In the genomic region with DNA sequence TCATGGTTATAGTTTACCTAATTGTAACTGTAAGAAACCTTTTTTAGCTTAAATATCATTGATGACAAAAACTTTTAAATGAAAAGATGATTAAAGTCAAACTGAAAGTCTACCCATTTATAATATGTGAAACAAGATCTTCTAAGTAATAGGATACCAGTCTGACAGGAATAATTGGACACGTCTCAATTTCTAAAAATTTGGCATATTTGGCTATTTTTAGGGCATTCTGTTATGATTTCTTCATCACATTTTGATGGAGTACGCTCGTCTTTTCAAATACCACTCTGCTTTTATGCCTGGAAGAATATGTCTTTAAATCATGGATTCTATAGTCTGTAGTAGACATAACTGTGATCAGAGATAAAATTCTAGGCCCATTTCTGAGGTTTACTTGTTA, we compare ENCODE assay signal across 9 cellular contexts. TPM values are rescaled to one million over a fixed set of nuclear protein-coding genes. Genes with fewer than 3 reads are reported as not detected.
A peak's percentile ranks its signal among the peaks of the same experiment; 100 is the strongest.
DNase-seq lines count a peak whose midpoint lies in the region; ATAC-seq, FAIRE-seq and TF ChIP-seq lines count a peak whose summit lies in the region.
"Had no signal": no experiment of that assay in that cellular context is flagged by ENCODE, and none has a peak within 500 bp of the region (broad histone marks: within the 10 kb centered on the region; RNA-seq: fewer than 3 reads in every experiment).

No MANE protein-coding gene starts in this region.

- H3K27me3 ChIP-seq in HAP-1 (ENCODE audit: low read depth) (no peaks in the 10 kb centered on the region), astrocyte (ENCODE audit: insufficient read depth, low read length) (no peaks in the 10 kb centered on the region), left lung (no peaks in the 10 kb centered on the region)

- H3K9me3 ChIP-seq in A549 (no peaks in the 10 kb centered on the region), HAP-1 (0 out of 2 replicates have a peak, but pooled peaks cover 6% of the 10 kb centered on the region), astrocyte (ENCODE audit: insufficient read depth, low read depth, low read length) (no peaks in the 10 kb centered on the region), left lung (no peaks in the 10 kb centered on the region)

- 50% methylated on average over 3 of the region's 3 CpGs for WGBS in A549 (ENCODE audit: missing lambda C conversion rate)

- no peaks in the 10 kb centered on the region for H3K27me3 Mint-ChIP-seq in astrocyte (ENCODE audit: low read depth, unreplicated experiment)
- H3K27me3 Mint-ChIP-seq in activated CD4-positive, alpha-beta memory T cell treated with anti-CD3 and anti-CD28 coated beads, Interleukin-2, amount 10 ng/mL, durations not matched to agents 7 days and 5 days, result no peaks in the 10 kb centered on the region
- no peaks in the 10 kb centered on the region for H3K27me3 Mint-ChIP-seq in activated CD4-positive, alpha-beta memory T cell treated with anti-CD3 and anti-CD28 coated beads for 36 hours
- H3K27me3 Mint-ChIP-seq: T-cell had no signal

- no peak for TF ChIP-seq POLR2A in A549 (IDR thresholded peaks at IDR 0.05; ENCODE audit: low read length)

- H3K4me1 Mint-ChIP-seq in astrocyte (ENCODE audit: low read depth, unreplicated experiment), result peaks cover 3% of the 10 kb centered on the region
- H3K4me1 Mint-ChIP-seq in activated CD4-positive, alpha-beta memory T cell treated with anti-CD3 and anti-CD28 coated beads, Interleukin-2, amount 10 ng/mL, durations not matched to agents 7 days and 5 days, result peaks cover 31% of the 10 kb centered on the region
- H3K4me1 Mint-ChIP-seq in activated CD4-positive, alpha-beta memory T cell treated with anti-CD3 and anti-CD28 coated beads for 36 hours (ENCODE audit: low read depth), result peaks cover 29% of the 10 kb centered on the region

- H3K4me3 Mint-ChIP-seq in astrocyte (ENCODE audit: unreplicated experiment), result no peak overlapping the region
- no peak overlapping the region for H3K4me3 Mint-ChIP-seq in activated CD4-positive, alpha-beta memory T cell treated with anti-CD3 and anti-CD28 coated beads, Interleukin-2, amount 10 ng/mL, durations not matched to agents 7 days and 5 days
- no peak overlapping the region for H3K4me3 Mint-ChIP-seq in activated CD4-positive, alpha-beta memory T cell treated with anti-CD3 and anti-CD28 coated beads for 36 hours
- H3K4me3 Mint-ChIP-seq: T-cell had no signal

- POLR2A ChIA-PET in A549 (lab: Yijun Ruan, JAX), result no interaction called here
- POLR2A ChIA-PET in activated CD4-positive, alpha-beta memory T cell treated with anti-CD3 and anti-CD28 coated beads, Interleukin-2, amount 10 ng/mL, durations not matched to agents 7 days and 5 days (lab: Charles Lee), result interaction anchor here (0.8 to 3.2 kb wide), 6 partner anchors 17 to 615 kb away, joined by 3 to 30 read pairs (median 10); a partner anchor contains a TSS
- POLR2A ChIA-PET in activated CD4-positive, alpha-beta memory T cell treated with anti-CD3 and anti-CD28 coated beads for 36 hours (lab: Charles Lee), result no interaction called here

- ATAC-seq in A549 (no peak), left lung (no peak)

- H3K27ac Mint-ChIP-seq in astrocyte (ENCODE audit: unreplicated experiment), result no peak overlapping the region
- no peak overlapping the region for H3K27ac Mint-ChIP-seq in activated CD4-positive, alpha-beta memory T cell treated with anti-CD3 and anti-CD28 coated beads, Interleukin-2, amount 10 ng/mL, durations not matched to agents 7 days and 5 days
- H3K27ac Mint-ChIP-seq in activated CD4-positive, alpha-beta memory T cell treated with anti-CD3 and anti-CD28 coated beads for 36 hours, result no peak overlapping the region

- no peak for FAIRE-seq in A549 (lab: Jason Lieb, UNC)
- FAIRE-seq in astrocyte (lab: Jason Lieb, UNC), result no peak

- H3K4me3 ChIP-seq in A549, result peak overlapping the region; percentile 76
- peak overlapping the region; percentile 75 for H3K4me3 ChIP-seq in HAP-1
- H3K4me3 ChIP-seq in astrocyte (ENCODE audit: insufficient read depth, low read depth, low read length), result peak overlapping the region; percentile 27
- H3K4me3 ChIP-seq in left lung, result peak overlapping the region; percentile 84 to 99

- intact Hi-C loops in left lung (cut with DNase I), result no loop called here
- intact Hi-C loops in posterior cingulate gyrus (cut with DNase I), result loop anchor here (5.0 kb wide), 1 partner anchor 480 kb away; a partner anchor contains a TSS
- intact Hi-C loops in activated CD4-positive, alpha-beta memory T cell treated with anti-CD3 and anti-CD28 coated beads for 36 hours (cut with micrococcal nuclease), result loop anchor here (5.0 to 10.0 kb wide), 2 partner anchors 130 to 358 kb away; no protein-coding TSS in a partner anchor

- no peaks in the 10 kb centered on the region for H3K36me3 Mint-ChIP-seq in astrocyte (ENCODE audit: low read depth, unreplicated experiment)
- peaks cover 4% of the 10 kb centered on the region for H3K36me3 Mint-ChIP-seq in activated CD4-positive, alpha-beta memory T cell treated with anti-CD3 and anti-CD28 coated beads, Interleukin-2, amount 10 ng/mL, durations not matched to agents 7 days and 5 days (ENCODE audit: low read depth)
- H3K36me3 Mint-ChIP-seq in activated CD4-positive, alpha-beta memory T cell treated with anti-CD3 and anti-CD28 coated beads for 36 hours, result peaks cover 2% of the 10 kb centered on the region
- H3K36me3 Mint-ChIP-seq: T-cell had no signal

- no peaks in the 10 kb centered on the region for H3K9me3 Mint-ChIP-seq in astrocyte (ENCODE audit: unreplicated experiment)
- no peaks in the 10 kb centered on the region for H3K9me3 Mint-ChIP-seq in activated CD4-positive, alpha-beta memory T cell treated with anti-CD3 and anti-CD28 coated beads, Interleukin-2, amount 10 ng/mL, durations not matched to agents 7 days and 5 days
- no peaks in the 10 kb centered on the region for H3K9me3 Mint-ChIP-seq in activated CD4-positive, alpha-beta memory T cell treated with anti-CD3 and anti-CD28 coated beads for 36 hours
- H3K9me3 Mint-ChIP-seq: T-cell had no signal

- peaks cover 72% of the 10 kb centered on the region for H3K79me2 ChIP-seq in astrocyte (ENCODE audit: insufficient read depth, low read length)

- peak overlapping the region; percentile 31 for H3K9ac ChIP-seq in astrocyte (ENCODE audit: low read length)

- in situ Hi-C loops in HAP-1 (cut with MboI; ENCODE audit: low sequenced_read_pairs), result no loop called here

- no peak for TF ChIP-seq EP300 in A549 (IDR thresholded peaks at IDR 0.05)

- DNase-seq in A549 (ENCODE audit: low read depth in 1 of 2, low spot score in 1 of 2), result no peak
- DNase-seq in HAP-1 (ENCODE audit: low spot score in 2 of 2), result no peak
- no peak for DNase-seq in astrocyte (ENCODE audit: low read depth)
- no peak for DNase-seq in left lung
- no peak for DNase-seq in KG1 (lab: John Stamatoyannopoulos, UW)
- DNase-seq in posterior cingulate gyrus, result no peak
- no peak for DNase-seq in activated CD4-positive, alpha-beta memory T cell treated with anti-CD3 and anti-CD28 coated beads, Interleukin-2, amount 10 ng/mL, durations not matched to agents 7 days and 5 days
- DNase-seq in activated CD4-positive, alpha-beta memory T cell treated with anti-CD3 and anti-CD28 coated beads for 36 hours, result no peak

- H3K4me1 ChIP-seq in A549 (peaks cover 18% of the 10 kb centered on the region; the same call in 2 of the 3 replicates), HAP-1 (peaks cover 32% of the 10 kb centered on the region), astrocyte (ENCODE audit: insufficient read depth, low read length) (peaks cover 2% of the 10 kb centered on the region), left lung (peaks cover 12 to 20% of the 10 kb centered on the region in 2 donors)

- H3K4me2 ChIP-seq in A549 (peak overlapping the region; percentile 83), astrocyte (ENCODE audit: low read length) (peak overlapping the region; percentile 93)

- peak overlapping the region; percentile 3 to 25; a peak in 1 of 6 replicates for H3K27ac ChIP-seq in A549
- H3K27ac ChIP-seq in astrocyte (ENCODE audit: low read depth, low read length), result no peak overlapping the region
- H3K27ac ChIP-seq in left lung, result no peak overlapping the region

- no peak overlapping the region for H2AFZ ChIP-seq in astrocyte (ENCODE audit: low read depth, low read length)

- TF ChIP-seq RAD21 in A549 (conservative IDR thresholded peaks at IDR 0.05 in 1 of 2, IDR thresholded peaks at IDR 0.05 in 1 of 2), result no peak

- CTCF ChIA-PET in A549 (lab: Yijun Ruan, JAX), result interaction anchor here (1.5 kb wide), 1 partner anchor 531 kb away, joined by 4 read pairs; no protein-coding TSS in a partner anchor
- CTCF ChIA-PET in activated CD4-positive, alpha-beta memory T cell treated with anti-CD3 and anti-CD28 coated beads, Interleukin-2, amount 10 ng/mL, durations not matched to agents 7 days and 5 days (lab: Charles Lee), result interaction anchor here (0.5 to 2.5 kb wide), 4 partner anchors 177 to 1287 kb away, joined by 3 to 9 read pairs (median 4); a partner anchor contains a TSS
- CTCF ChIA-PET in activated CD4-positive, alpha-beta memory T cell treated with anti-CD3 and anti-CD28 coated beads for 36 hours (lab: Charles Lee), result interaction anchor here (1.1 to 1.9 kb wide), 2 partner anchors 59 to 177 kb away, joined by 4 read pairs; no protein-coding TSS in a partner anchor

- peaks cover 7% of the 10 kb centered on the region for H4K20me1 ChIP-seq in astrocyte (ENCODE audit: insufficient read depth, low read length)

- TF ChIP-seq CTCF in A549 (IDR thresholded peaks at IDR 0.05) (no peak), astrocyte (IDR thresholded peaks at IDR 0.05; ENCODE audit: insufficient read depth, low read depth, low read length) (no peak), left lung (IDR thresholded peaks at IDR 0.05) (no peak)

- H3K36me3 ChIP-seq in HAP-1 (replicated peaks) (0 out of 2 replicates have a peak, but pooled peaks cover 4% of the 10 kb centered on the region), astrocyte (ENCODE audit: insufficient read depth, low read length) (no peaks in the 10 kb centered on the region), left lung (peaks cover 0 to 4% of the 10 kb centered on the region in 2 donors)

RNA-seq across cellular contexts. Expression of a gene that starts 1.3 kb away (rescaled TPM):
- 58.2 and 63.3 TPM in 2 replicates for polyA plus RNA-seq in A549 (2011; rRNA removed)
- 48.0 and 63.3 TPM in 2 replicates for polyA plus RNA-seq in A549 (2012; cell fraction: cytosol; rRNA removed)
- 40.6 and 51.7 TPM in 2 replicates for polyA plus RNA-seq in A549 (2012; cell fraction: nucleus; rRNA removed)
- polyA plus RNA-seq in A549 (2017; fragmentation: RNase III; extraction: RNeasy Plus Mini Kit Qiagen cat#74134 plus additional on column Dnase treatment), result 27.6 to 31.3 TPM (median 27.7 TPM) in 3 replicates
- 43.1 and 47.9 TPM in 2 replicates for polyA minus RNA-seq in A549 (2011; rRNA and poly(A)+ RNA removed)
- 39.5 and 44.7 TPM in 2 replicates for total RNA-seq in astrocyte
- total RNA-seq in left lung, result 10 to 100 TPM; 22.2 to 24.7 TPM
- 10 to 100 TPM; 37.3 to 38.5 TPM for total RNA-seq in activated CD4-positive, alpha-beta memory T cell treated with anti-CD3 and anti-CD28 coated beads, Interleukin-2, amount 10 ng/mL, durations not matched to agents 7 days and 5 days
- 10 to 100 TPM; 49.3 to 56.3 TPM for total RNA-seq in activated CD4-positive, alpha-beta memory T cell treated with anti-CD3 and anti-CD28 coated beads for 36 hours

RNA-seq across cellular contexts. Expression of a gene that starts 1.6 kb away (rescaled TPM):
- polyA plus RNA-seq in A549 (2011; rRNA removed) (10.1 and 12.4 TPM in 2 replicates), A549 (2017; fragmentation: RNase III; extraction: RNeasy Plus Mini Kit Qiagen cat#74134 plus additional on column Dnase treatment) (6.2 to 7.8 TPM (median 7.3 TPM) in 3 replicates)
- 4.2 and 4.3 TPM in 2 replicates for polyA plus RNA-seq in A549 (2012; cell fraction: cytosol; rRNA removed)
- 2.0 and 2.6 TPM in 2 replicates for polyA plus RNA-seq in A549 (2012; cell fraction: nucleus; rRNA removed)
- 5.0 and 6.7 TPM in 2 replicates for polyA minus RNA-seq in A549 (2011; rRNA and poly(A)+ RNA removed)
- total RNA-seq in astrocyte (8.9 and 9.9 TPM in 2 replicates), left lung (1 to 10 TPM; 3.5 to 6.3 TPM)
- total RNA-seq in activated CD4-positive, alpha-beta memory T cell treated with anti-CD3 and anti-CD28 coated beads, Interleukin-2, amount 10 ng/mL, durations not matched to agents 7 days and 5 days, result 1 to 10 TPM; 5.8 to 6.2 TPM
- 10 to 100 TPM; 13.4 to 16.2 TPM for total RNA-seq in activated CD4-positive, alpha-beta memory T cell treated with anti-CD3 and anti-CD28 coated beads for 36 hours

Comparison
In these comparisons a context has a peak if more than half of its experiments do, and no peak if none do; other contexts are left out.
1. H3K27ac ChIP-seq: peak in A549 (2 of 2); none in astrocyte (single experiment) and left lung (0 of 2).
2. H3K4me3 ChIP-seq: peak in every context shown above with its lines; median percentile 92 in left lung; 76 in A549; 75 in HAP-1; 27 in astrocyte.
3. intact Hi-C loops: an anchor here in posterior cingulate gyrus (5.0 kb wide) and activated CD4-positive, alpha-beta memory T cell treated with anti-CD3 and anti-CD28 coated beads for 36 hours (5.0 to 10.0 kb wide); none called in left lung.